Comparison of ENCODE assay signal across 18 cellular contexts in genomic region chr14:94354638-94355185, GRCh38. TPM values are rescaled to one million over a fixed set of nuclear protein-coding genes. Genes with fewer than 3 reads are reported as not detected.
DNase-seq lines count a peak whose midpoint lies in the region; ATAC-seq and TF ChIP-seq lines count a peak whose summit lies in the region.
"Had no signal": no experiment of that assay in that cellular context is flagged by ENCODE, and none has a peak within 500 bp of the region (broad histone marks: within the 10 kb centered on the region; RNA-seq: fewer than 3 reads in every experiment).

No MANE protein-coding gene starts in this region.

- ATAC-seq in activated CD4-positive, alpha-beta T cell treated with anti-CD3 and anti-CD28 coated beads for 36 hours: peak; percentile 70
- no peak for ATAC-seq in GM23338
- no peak for ATAC-seq in HG03135 (IDR thresholded peaks at IDR 0.05; ENCODE audit: unreplicated experiment)
- ATAC-seq in gastroesophageal sphincter: no peak

- no peaks in the 10 kb centered on the region for H3K9me3 ChIP-seq in hepatocyte (ENCODE audit: low read depth)
- H3K9me3 ChIP-seq in stomach: no peaks in the 10 kb centered on the region
- no peaks in the 10 kb centered on the region for H3K9me3 ChIP-seq in SK-N-SH
- no peaks in the 10 kb centered on the region for H3K9me3 ChIP-seq in gastroesophageal sphincter

- H3K9ac ChIP-seq in SK-N-SH: no peak overlapping the region
- H3K9ac ChIP-seq: BLaER1 had no signal

- TF ChIP-seq RAD21 in SK-N-SH (IDR thresholded peaks at IDR 0.05; ENCODE audit: low read length): no peak

- H2AFZ ChIP-seq in GM23338 (peak overlapping the region; percentile 19; the same call in 1 of the 2 replicates), hepatocyte (no peak overlapping the region), SK-N-SH (ENCODE audit: low read depth) (no peak overlapping the region; the same call in 1 of the 2 replicates)

- peaks cover 10% of the 10 kb centered on the region for H3K4me1 ChIP-seq in GM23338 (ENCODE audit: insufficient read depth)
- peaks cover 10% of the 10 kb centered on the region for H3K4me1 ChIP-seq in hepatocyte (ENCODE audit: insufficient read depth)
- peaks cover 0 to 4% (median 0%) of the 10 kb centered on the region in 4 donors for H3K4me1 ChIP-seq in stomach
- no peaks in the 10 kb centered on the region for H3K4me1 ChIP-seq in SK-N-SH (ENCODE audit: control insufficient read depth in 1 of 2, insufficient read depth in 2 of 2, low read depth in 1 of 2, low read length in 1 of 2)
- H3K4me1 ChIP-seq in gastroesophageal sphincter: no peaks in the 10 kb centered on the region
- H3K4me1 ChIP-seq: BLaER1 had no signal

- no peak overlapping the region for H3K27ac ChIP-seq in GM23338 (ENCODE audit: low read depth)
- peak overlapping the region; percentile 39 for H3K27ac ChIP-seq in hepatocyte
- no peak overlapping the region for H3K27ac ChIP-seq in stomach
- no peak overlapping the region for H3K27ac ChIP-seq in SK-N-SH (ENCODE audit: low read depth in 2 of 2, low read length in 1 of 2)
- H3K27ac ChIP-seq in gastroesophageal sphincter: no peak overlapping the region
- H3K27ac ChIP-seq: 22Rv1, BLaER1 had no signal

- 99% methylated on average over 3 of the region's 3 CpGs for WGBS in hepatocyte (ENCODE audit: low lambda C conversion rate, missing lambda C conversion rate)
- 90 to 100% (median 95%) methylated on average over 3 of the region's 3 CpGs for WGBS in stomach, 5 donors
- WGBS in SK-N-SH (ENCODE audit: low lambda C conversion rate): 87% methylated on average over 3 of the region's 3 CpGs
- 91 to 100% methylated on average over 2 of the region's 3 CpGs for WGBS in gastroesophageal sphincter (ENCODE audit: low coverage in 1 of 2), 2 donors

- no peaks in the 10 kb centered on the region for H3K79me2 ChIP-seq in GM23338 (replicated peaks; ENCODE audit: insufficient read depth)
- no peaks in the 10 kb centered on the region for H3K79me2 ChIP-seq in hepatocyte
- H3K79me2 ChIP-seq in SK-N-SH (ENCODE audit: insufficient read depth): no peaks in the 10 kb centered on the region

- H3F3A ChIP-seq in GM23338 (replicated peaks; ENCODE audit: low read depth) (no peaks in the 10 kb centered on the region), SK-N-SH (replicated peaks; ENCODE audit: insufficient read depth) (no peaks in the 10 kb centered on the region)

- H3K9me2 ChIP-seq in GM23338 (ENCODE audit: insufficient read depth): peaks cover 8% of the 10 kb centered on the region
- no peaks in the 10 kb centered on the region for H3K9me2 ChIP-seq in hepatocyte (replicated peaks; ENCODE audit: insufficient read depth)
- no peaks in the 10 kb centered on the region for H3K9me2 ChIP-seq in SK-N-SH

- no peak for TF ChIP-seq CTCF in GM23338 (conservative IDR thresholded peaks at IDR 0.05; ENCODE audit: low read depth in 2 of 2)
- no peak for TF ChIP-seq CTCF in hepatocyte (IDR thresholded peaks at IDR 0.05; ENCODE audit: poor library complexity)
- TF ChIP-seq CTCF in stomach (IDR thresholded peaks at IDR 0.05): no peak
- TF ChIP-seq CTCF in SK-N-SH (IDR thresholded peaks at IDR 0.05): no peak
- TF ChIP-seq CTCF in gastroesophageal sphincter (IDR thresholded peaks at IDR 0.05): no peak

- H3K4me2 ChIP-seq in GM23338 (no peak overlapping the region), hepatocyte (no peak overlapping the region), SK-N-SH (no peak overlapping the region)
- H3K4me2 ChIP-seq: BLaER1 had no signal

- TF ChIP-seq POLR2A in stomach (IDR thresholded peaks at IDR 0.05) (no peak), gastroesophageal sphincter (IDR thresholded peaks at IDR 0.05) (no peak)

- intact Hi-C loops in activated CD4-positive, alpha-beta T cell treated with anti-CD3 and anti-CD28 coated beads for 36 hours (cut with DNase I, micrococcal nuclease): loop anchor here (1.0 to 5.0 kb wide), 5 partner anchors 8 to 195 kb away; no protein-coding TSS in a partner anchor
- intact Hi-C loops in stomach (cut with DNase I; ENCODE audit: low total_unique reads): no loop called here

- H3K4me1 Mint-ChIP-seq in activated CD4-positive, alpha-beta T cell treated with anti-CD3 and anti-CD28 coated beads for 36 hours: peaks cover 63% of the 10 kb centered on the region
- peaks cover 16% of the 10 kb centered on the region; the same call in 2 of the 3 replicates for H3K4me1 Mint-ChIP-seq in GM23338
- H3K4me1 Mint-ChIP-seq: CD8-positive, alpha-beta memory T cell had no signal

- POLR2A ChIA-PET in activated CD4-positive, alpha-beta T cell treated with anti-CD3 and anti-CD28 coated beads for 36 hours (lab: Charles Lee): interaction anchor here (1.2 kb wide), 2 partner anchors 8 to 35 kb away, joined by 4 to 5 read pairs; no protein-coding TSS in a partner anchor
- POLR2A ChIA-PET in SK-N-SH (lab: Yijun Ruan, JAX): no interaction called here

- H3K36me3 ChIP-seq in GM23338 (ENCODE audit: insufficient read depth) (0 out of 2 replicates have a peak, but pooled peaks cover 3% of the 10 kb centered on the region), hepatocyte (replicated peaks; ENCODE audit: insufficient read depth, low read depth) (no peaks in the 10 kb centered on the region), stomach (no peaks in the 10 kb centered on the region), SK-N-SH (replicated peaks in 1 of 2; ENCODE audit: control insufficient read depth in 1 of 2, insufficient read depth in 2 of 2, low read length in 1 of 2) (no peaks in the 10 kb centered on the region), gastroesophageal sphincter (no peaks in the 10 kb centered on the region)
- H3K36me3 ChIP-seq: BLaER1 had no signal

- TF ChIP-seq EP300 in stomach (IDR thresholded peaks at IDR 0.05) (no peak), SK-N-SH (IDR thresholded peaks at IDR 0.05; ENCODE audit: borderline replicate concordance in 1 of 2, low read depth in 1 of 2, low read length in 1 of 2) (no peak), gastroesophageal sphincter (IDR thresholded peaks at IDR 0.05) (no peak)

- peaks cover 6% of the 10 kb centered on the region for H3K27me3 Mint-ChIP-seq in activated CD4-positive, alpha-beta T cell treated with anti-CD3 and anti-CD28 coated beads for 36 hours
- H3K27me3 Mint-ChIP-seq in GM23338 (ENCODE audit: insufficient read depth, low read depth, poor library complexity): peaks cover 2% of the 10 kb centered on the region

- no peak overlapping the region for H3K4me3 Mint-ChIP-seq in activated CD4-positive, alpha-beta T cell treated with anti-CD3 and anti-CD28 coated beads for 36 hours
- no peak overlapping the region for H3K4me3 Mint-ChIP-seq in GM23338
- H3K4me3 Mint-ChIP-seq: CD8-positive, alpha-beta memory T cell had no signal

- no peak overlapping the region for H3K4me3 ChIP-seq in GM23338
- H3K4me3 ChIP-seq in hepatocyte: no peak overlapping the region
- H3K4me3 ChIP-seq in stomach: no peak overlapping the region
- no peak overlapping the region for H3K4me3 ChIP-seq in SK-N-SH (ENCODE audit: low read depth in 2 of 2, low read length in 1 of 2)
- H3K4me3 ChIP-seq in gastroesophageal sphincter: no peak overlapping the region
- H3K4me3 ChIP-seq: BLaER1 had no signal

- CTCF ChIA-PET in activated CD4-positive, alpha-beta T cell treated with anti-CD3 and anti-CD28 coated beads for 36 hours (lab: Charles Lee): interaction anchor here (0.7 to 1.5 kb wide), 2 partner anchors 68 to 1430 kb away, joined by 3 to 4 read pairs; no protein-coding TSS in a partner anchor
- CTCF ChIA-PET in SK-N-SH (lab: Yijun Ruan, JAX): no interaction called here

- H3K36me3 Mint-ChIP-seq in activated CD4-positive, alpha-beta T cell treated with anti-CD3 and anti-CD28 coated beads for 36 hours (ENCODE audit: low read depth): peaks cover 20% of the 10 kb centered on the region
- no peaks in the 10 kb centered on the region for H3K36me3 Mint-ChIP-seq in GM23338 (ENCODE audit: low read depth)

- H3K27ac Mint-ChIP-seq in activated CD4-positive, alpha-beta T cell treated with anti-CD3 and anti-CD28 coated beads for 36 hours: peak overlapping the region; percentile 84
- H3K27ac Mint-ChIP-seq in GM23338: no peak overlapping the region
- H3K27ac Mint-ChIP-seq: CD8-positive, alpha-beta memory T cell had no signal

- no peaks in the 10 kb centered on the region for H3K27me3 ChIP-seq in GM23338 (ENCODE audit: insufficient read depth)
- no peaks in the 10 kb centered on the region for H3K27me3 ChIP-seq in hepatocyte
- peaks cover 0 to 15% (median 0%) of the 10 kb centered on the region in 3 donors for H3K27me3 ChIP-seq in stomach
- no peaks in the 10 kb centered on the region for H3K27me3 ChIP-seq in SK-N-SH (ENCODE audit: insufficient read depth)
- peaks cover 16% of the 10 kb centered on the region for H3K27me3 ChIP-seq in gastroesophageal sphincter
- H3K27me3 ChIP-seq: BLaER1 had no signal

- H4K20me1 ChIP-seq in GM23338 (replicated peaks; ENCODE audit: insufficient read depth) (no peaks in the 10 kb centered on the region), hepatocyte (ENCODE audit: insufficient read depth, poor library complexity, severe bottlenecking) (no peaks in the 10 kb centered on the region), SK-N-SH (ENCODE audit: insufficient read depth) (no peaks in the 10 kb centered on the region)
- H4K20me1 ChIP-seq: BLaER1 had no signal

- no peak for DNase-seq in activated CD4-positive, alpha-beta T cell treated with anti-CD3 and anti-CD28 coated beads for 36 hours
- no peak for DNase-seq in activated CD4-positive, alpha-beta T cell treated with anti-CD3 and anti-CD28 coated beads for 4 hours
- no peak for DNase-seq in GM23338 (ENCODE audit: low spot score)
- DNase-seq in hepatocyte (ENCODE audit: low spot score): no peak
- peak; percentile 7 for DNase-seq in stomach
- no peak for DNase-seq in SK-N-SH
- DNase-seq: CD8-positive, alpha-beta memory T cell; DMS79; NCI-H1417; NCI-H2029 treated with DMSO at 0.1 percent for 48 hours; SIG-M5 had no signal

- peaks cover 24% of the 10 kb centered on the region for H3K9me3 Mint-ChIP-seq in activated CD4-positive, alpha-beta T cell treated with anti-CD3 and anti-CD28 coated beads for 36 hours (ENCODE audit: low read depth)
- peaks cover 5% of the 10 kb centered on the region; the same call in 1 of the 3 replicates for H3K9me3 Mint-ChIP-seq in GM23338

RNA-seq across cellular contexts. Expression of gene SERPINA2, which starts 11.8 kb away (rescaled TPM):
- not detected for total RNA-seq in activated CD4-positive, alpha-beta T cell treated with anti-CD3 and anti-CD28 coated beads for 36 hours
- total RNA-seq in GM23338 (2014; rRNA removed; shearing (Covaris generic)): not detected in 2 replicates
- polyA plus RNA-seq in GM23338 (2016; fragmentation: Nextera tagmentation; extraction: Ambion mirVana): not detected in 2 replicates
- total RNA-seq in hepatocyte: not detected in 2 replicates
- polyA plus RNA-seq in hepatocyte: not detected in 2 replicates
- total RNA-seq in stomach: not detected
- not detected for polyA plus RNA-seq in stomach
- not detected in 2 replicates for polyA plus RNA-seq in SK-N-SH (2012; rRNA removed)
- polyA plus RNA-seq in SK-N-SH (2012; cell fraction: cytosol; rRNA removed): not detected in 2 replicates
- not detected in 2 replicates for polyA plus RNA-seq in SK-N-SH (2012; cell fraction: nucleus; rRNA removed)
- total RNA-seq in gastroesophageal sphincter: not detected
- total RNA-seq: CD8-positive, alpha-beta memory T cell; G401; H7; NCI-H460 had no signal
- polyA plus RNA-seq: CD8-positive, alpha-beta memory T cell had no signal

RNA-seq across cellular contexts. Expression of gene SERPINA6, which starts 31.6 kb away (rescaled TPM):
- total RNA-seq in activated CD4-positive, alpha-beta T cell treated with anti-CD3 and anti-CD28 coated beads for 36 hours: not detected
- not detected in 2 replicates for total RNA-seq in GM23338 (2014; rRNA removed; shearing (Covaris generic))
- polyA plus RNA-seq in GM23338 (2016; fragmentation: Nextera tagmentation; extraction: Ambion mirVana) (not detected in 2 replicates), hepatocyte (86.8 and 135 TPM in 2 replicates), stomach (under 1 TPM in 1 of 3 donors, not detected in 2; 0.19 TPM), SK-N-SH (2012; rRNA removed) (0.46 and 0.65 TPM in 2 replicates)
- total RNA-seq in hepatocyte (132 TPM in 2 replicates), stomach (not detected), gastroesophageal sphincter (not detected)
- 0.32 and 0.56 TPM in 2 replicates for polyA plus RNA-seq in SK-N-SH (2012; cell fraction: cytosol; rRNA removed)
- polyA plus RNA-seq in SK-N-SH (2012; cell fraction: nucleus; rRNA removed): 0.20 and 0.29 TPM in 2 replicates
- total RNA-seq: CD8-positive, alpha-beta memory T cell; G401; H7; NCI-H460 had no signal
- polyA plus RNA-seq: CD8-positive, alpha-beta memory T cell had no signal

RNA-seq across cellular contexts. Expression of gene SERPINA1, which starts 33.7 kb away (rescaled TPM):
- 100 to 1,000 TPM; 102 to 140 TPM for total RNA-seq in activated CD4-positive, alpha-beta T cell treated with anti-CD3 and anti-CD28 coated beads for 36 hours
- not detected in 2 replicates for total RNA-seq in GM23338 (2014; rRNA removed; shearing (Covaris generic))
- polyA plus RNA-seq in GM23338 (2016; fragmentation: Nextera tagmentation; extraction: Ambion mirVana): not detected in 2 replicates
- total RNA-seq in hepatocyte: 5,074 and 5,718 TPM in 2 replicates
- polyA plus RNA-seq in hepatocyte: 3,463 and 3,480 TPM in 2 replicates
- total RNA-seq in stomach: 100 to 1,000 TPM in 2 of 5 donors, 10 to 100 TPM in 3; 10.5 to 315 (median 46.3) TPM
- polyA plus RNA-seq in stomach: 1,000 to 10,000 TPM in 1 of 3 donors, 100 to 1,000 TPM in 1, 10 to 100 TPM in 1; 37.6 to 1,332 (median 307) TPM
- polyA plus RNA-seq in SK-N-SH (2012; rRNA removed): 10.5 and 11.3 TPM in 2 replicates
- 9.8 and 10.6 TPM in 2 replicates for polyA plus RNA-seq in SK-N-SH (2012; cell fraction: cytosol; rRNA removed)
- 4.5 and 6.2 TPM in 2 replicates for polyA plus RNA-seq in SK-N-SH (2012; cell fraction: nucleus; rRNA removed)
- 10 to 100 TPM in 2 of 4 donors, 1 to 10 TPM in 2; 1.7 to 22.1 (median 9.4) TPM for total RNA-seq in gastroesophageal sphincter
- total RNA-seq: G401, H7 had no signal
- polyA plus RNA-seq: CD8-positive, alpha-beta memory T cell had no signal

Comparison
In these comparisons a context has a peak if more than half of its experiments do, and no peak if none do; other contexts are left out.
1. RNA of gene SERPINA6, which starts 31.6 kb away (total RNA-seq): 132 TPM in hepatocyte; not detected in activated CD4-positive, alpha-beta T cell treated with anti-CD3 and anti-CD28 coated beads for 36 hours, not detected in GM23338, not detected in stomach and not detected in gastroesophageal sphincter; every median in the first group is over 100 times any median in the second.
2. RNA of gene SERPINA1, which starts 33.7 kb away (total RNA-seq): 5,074 to 5,718 TPM in hepatocyte; 102 to 140 TPM in activated CD4-positive, alpha-beta T cell treated with anti-CD3 and anti-CD28 coated beads for 36 hours, 10.5 to 315 TPM in stomach, 1.7 to 22.1 TPM in gastroesophageal sphincter and not detected in GM23338; every median in the first group is over 10 times any median in the second.